8 cellular contexts compared by ENCODE assay signal in the genomic region with DNA sequence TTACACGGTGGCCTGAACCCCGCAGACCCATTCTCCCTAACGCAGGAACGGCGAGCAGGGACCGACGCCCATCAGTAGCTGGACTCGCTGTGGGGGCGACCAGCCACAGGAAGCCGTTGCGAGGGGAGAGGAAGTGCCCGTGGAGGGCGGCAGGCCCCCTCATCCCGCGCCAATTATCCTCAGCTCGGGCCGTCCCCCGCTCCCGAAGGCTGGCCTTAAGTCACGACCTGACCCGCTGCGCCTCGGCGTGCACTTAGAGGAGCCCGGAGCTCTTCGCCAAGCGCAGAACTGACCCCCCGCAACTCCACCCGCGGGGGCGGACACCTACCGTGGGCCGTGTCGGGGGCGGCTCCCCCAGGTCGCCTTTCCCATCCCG. TPM values are rescaled to one million over a fixed set of nuclear protein-coding genes. Genes with fewer than 3 reads are reported as not detected.
A peak's percentile ranks its signal among the peaks of the same experiment; 100 is the strongest.
DNase-seq lines count a peak whose midpoint lies in the region; ATAC-seq and TF ChIP-seq lines count a peak whose summit lies in the region.

No MANE protein-coding gene starts in this region.

- H3K27ac ChIP-seq in VCaP = peak overlapping the region; percentile 91

- intact Hi-C loops in left cardiac atrium (cut with DNase I) = no loop called here

- ATAC-seq in GM18511 (IDR thresholded peaks at IDR 0.05; ENCODE audit: unreplicated experiment) (peak; percentile 14), HG02852 (IDR thresholded peaks at IDR 0.05; ENCODE audit: unreplicated experiment) (peak; percentile 8), left cardiac atrium (peak; percentile 5 to 20)

- peak overlapping the region; percentile 97 for H3K4me3 ChIP-seq in skeletal muscle cell (ENCODE audit: low read depth, low read length)

- no peak for TF ChIP-seq CTCF in VCaP (conservative IDR thresholded peaks at IDR 0.05)

- DNase-seq in left cardiac atrium = no peak
- no peak for DNase-seq in skeletal muscle cell (ENCODE audit: low read depth)
- DNase-seq in NCI-H510A treated with DMSO at 0.1 percent for 48 hours (lab: John Stamatoyannopoulos, UW) = no peak
- no peak for DNase-seq in stimulated activated CD4-positive, alpha-beta T cell treated with anti-CD3 and anti-CD28 coated beads, Interleukin-15, amount 100 ng/mL, for 24 hours
- DNase-seq in NOMO-1 treated with dmso at 0.1 percent for 144 hours (lab: John Stamatoyannopoulos, UW; ENCODE audit: unreplicated experiment) = no peak

RNA-seq across cellular contexts. Expression of a gene that starts 0.4 kb away (rescaled TPM):
- total RNA-seq in left cardiac atrium = 10 to 100 TPM; 12.2 to 22.3 TPM

RNA-seq across cellular contexts. Expression of a gene that starts 0.6 kb away (rescaled TPM):
- 10 to 100 TPM; 42.3 to 52.6 TPM for total RNA-seq in left cardiac atrium

RNA-seq across cellular contexts. Expression of a gene that starts 16.7 kb away (rescaled TPM):
- 1 to 10 TPM; 7.2 to 8.9 TPM for total RNA-seq in left cardiac atrium

RNA-seq across cellular contexts. Expression of a gene that starts 16.8 kb away (rescaled TPM):
- total RNA-seq in left cardiac atrium = 10 to 100 TPM; 20.9 to 23.6 TPM

RNA-seq across cellular contexts. Expression of a gene that starts 20.0 kb away (rescaled TPM):
- total RNA-seq in left cardiac atrium = 100 to 1,000 TPM; 133 TPM
